ENCODE assay signal across 8 cellular contexts in genomic region chr14:91354979-91355685, GRCh38.
DNase-seq lines count a peak whose midpoint lies in the region; ATAC-seq and TF ChIP-seq lines count a peak whose summit lies in the region.

No MANE protein-coding gene starts in this region.

- H3K4me1 ChIP-seq in CD8-positive, alpha-beta memory T cell (ENCODE audit: insufficient read depth, low read length), result peaks cover 82% of the 10 kb centered on the region
- peaks cover 29% of the 10 kb centered on the region for H3K4me1 ChIP-seq in thymus (ENCODE audit: control insufficient read depth, insufficient read depth, low read length)

- peak in 3 of 5 donors; percentile 45 to 68 (median 60) for DNase-seq in CD8-positive, alpha-beta memory T cell
- DNase-seq in UCSD-AML1 (lab: John Stamatoyannopoulos, UW; ENCODE audit: unreplicated experiment), result peak; percentile 24
- no peak for DNase-seq in fibroblast of the aortic adventitia (ENCODE audit: low read depth)
- DNase-seq in NK-92 (lab: John Stamatoyannopoulos, UW; ENCODE audit: unreplicated experiment), result no peak
- DNase-seq in NCI-H2196 treated with DMSO at 0.1 percent for 48 hours (lab: John Stamatoyannopoulos, UW; ENCODE audit: unreplicated experiment), result no peak
- no peak for DNase-seq in SW480 (ENCODE audit: low spot score)

- peaks cover 82 to 99% (median 98%) of the 10 kb centered on the region in 3 donors for H3K4me1 Mint-ChIP-seq in CD8-positive, alpha-beta memory T cell

- H3K9me3 ChIP-seq in CD8-positive, alpha-beta memory T cell (ENCODE audit: low read length), result no peaks in the 10 kb centered on the region
- H3K9me3 ChIP-seq in thymus (ENCODE audit: control insufficient read depth), result no peaks in the 10 kb centered on the region

- no peaks in the 10 kb centered on the region for H3K27me3 ChIP-seq in CD8-positive, alpha-beta memory T cell (ENCODE audit: insufficient read depth, low read length, poor library complexity, severe bottlenecking)
- no peaks in the 10 kb centered on the region for H3K27me3 ChIP-seq in thymus (ENCODE audit: control insufficient read depth, insufficient read depth)

- POLR2A ChIA-PET in CD8-positive, alpha-beta memory T cell (lab: Charles Lee), result interaction anchor here (0.6 to 3.4 kb wide), 6 partner anchors 16 to 62 kb away, joined by 3 to 35 read pairs (median 4); partner anchors contain the start of gene CCDC88C

- peak overlapping the region; percentile 14 to 89 (median 78) for H3K4me3 Mint-ChIP-seq in CD8-positive, alpha-beta memory T cell

- CTCF ChIA-PET in CD8-positive, alpha-beta memory T cell (lab: Charles Lee), result interaction anchor here (0.7 to 11.4 kb wide), 22 partner anchors 9 to 177 kb away, joined by 3 to 95 read pairs (median 10); partner anchors contain the start of gene CCDC88C

- no peaks in the 10 kb centered on the region for H3K9me3 Mint-ChIP-seq in CD8-positive, alpha-beta memory T cell

- peaks cover 32% of the 10 kb centered on the region for H3K36me3 ChIP-seq in CD8-positive, alpha-beta memory T cell (ENCODE audit: insufficient read depth, low read length)
- peaks cover 32% of the 10 kb centered on the region for H3K36me3 ChIP-seq in thymus (ENCODE audit: control insufficient read depth, insufficient read depth)

- H3K27me3 Mint-ChIP-seq in CD8-positive, alpha-beta memory T cell, result no peaks in the 10 kb centered on the region

- WGBS in thymus, result 67% methylated on average over 27 of the region's 27 CpGs

- no peak overlapping the region for H3K27ac ChIP-seq in CD8-positive, alpha-beta memory T cell (ENCODE audit: low read depth, low read length)
- peak overlapping the region; percentile 20 for H3K27ac ChIP-seq in thymus (ENCODE audit: low read depth)

- peak; percentile 16 for TF ChIP-seq CTCF in fibroblast of the aortic adventitia (IDR thresholded peaks at IDR 0.05; ENCODE audit: insufficient read depth, low read length)

- peak; percentile 28 for ATAC-seq in HG02798 (IDR thresholded peaks at IDR 0.05; ENCODE audit: poor library complexity, unreplicated experiment)

- peaks cover 0 to 69% (median 19%) of the 10 kb centered on the region in 3 donors for H3K36me3 Mint-ChIP-seq in CD8-positive, alpha-beta memory T cell

- H3K27ac Mint-ChIP-seq in CD8-positive, alpha-beta memory T cell, result peak overlapping the region; percentile 90 to 99 (median 96)

- peak overlapping the region; percentile 12 for H3K4me3 ChIP-seq in CD8-positive, alpha-beta memory T cell (ENCODE audit: low read length)
- H3K4me3 ChIP-seq in fibroblast of the aortic adventitia (ENCODE audit: low read depth, low read length), result no peak overlapping the region
- H3K4me3 ChIP-seq in thymus (ENCODE audit: low read length), result no peak overlapping the region

Comparison
In these comparisons a context has a peak if more than half of its experiments do, and no peak if none do; other contexts are left out.
1. DNase-seq: peak in CD8-positive, alpha-beta memory T cell (3 of 5) and UCSD-AML1 (single experiment); none in fibroblast of the aortic adventitia (single experiment), NK-92 (single experiment), NCI-H2196 treated with DMSO at 0.1 percent for 48 hours (single experiment) and SW480 (single experiment).